Comparison of ENCODE assay signal across 23 cellular contexts in the genomic region with DNA sequence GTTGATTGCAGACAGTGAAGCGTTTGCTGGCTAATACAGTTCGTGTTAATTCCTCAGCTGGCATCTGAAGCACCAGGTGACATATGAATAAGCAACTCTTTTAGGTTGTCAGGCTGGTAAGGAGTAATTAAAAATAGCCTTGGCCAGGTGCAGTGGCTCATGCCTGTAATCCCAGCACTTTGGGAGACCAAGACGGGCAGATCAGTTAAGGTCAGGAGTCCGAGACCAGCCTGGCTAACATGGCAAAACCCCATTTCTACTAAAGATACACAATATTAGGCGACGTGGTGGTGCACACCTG.
"Had no signal": no experiment of that assay in that cellular context is flagged by ENCODE, and none has a peak within 500 bp of the region (broad histone marks: within the 10 kb centered on the region; RNA-seq: fewer than 3 reads in every experiment).

No MANE protein-coding gene starts in this region.

- H3K27ac ChIP-seq: lower lobe of right lung, neutrophil, parathyroid adenoma, tibial artery, uterus had no signal

- H3K36me3 Mint-ChIP-seq: activated naive CD8-positive, alpha-beta T cell; immature natural killer cell; naive thymus-derived CD4-positive, alpha-beta T cell had no signal

- H3K9me3 ChIP-seq: lower lobe of right lung, neutrophil, tibial artery, uterus had no signal

- H3K4me3 ChIP-seq: lower lobe of right lung, tibial artery, uterus had no signal

- H3K9me3 Mint-ChIP-seq: activated CD4-positive, alpha-beta T cell treated with anti-CD3 and anti-CD28 coated beads, Interleukin-2, amount 10 ng/mL, durations not matched to agents 24 days and 14 days; immature natural killer cell; naive thymus-derived CD4-positive, alpha-beta T cell; T-helper 2 cell treated with Interferon-gamma antibody and Interleukin-4, amounts not matched to agents 5 μg/mL and 100 μg/mL, for 36 hours had no signal

- H3K36me3 ChIP-seq: lower lobe of right lung, neutrophil, tibial artery, uterus had no signal

- H3K4me3 Mint-ChIP-seq: activated CD4-positive, alpha-beta T cell treated with anti-CD3 and anti-CD28 coated beads, Interleukin-2, amount 10 ng/mL, durations not matched to agents 24 days and 14 days; activated CD8-positive, alpha-beta T cell treated with anti-CD3 and anti-CD28 coated beads, Interleukin-2, amount 10 ng/mL, durations not matched to agents 7 days and 5 days; activated naive CD8-positive, alpha-beta T cell; immature natural killer cell; naive thymus-derived CD4-positive, alpha-beta T cell; T-helper 2 cell treated with Interferon-gamma antibody and Interleukin-4, amounts not matched to agents 5 μg/mL and 100 μg/mL, for 36 hours had no signal

- H3K27me3 ChIP-seq: dorsolateral prefrontal cortex, uterus had no signal

- DNase-seq: activated CD4-positive, alpha-beta T cell treated with anti-CD3 and anti-CD28 coated beads, Interleukin-2, amount 10 ng/mL, durations not matched to agents 24 days and 14 days; activated CD4-positive, CD25-positive, alpha-beta regulatory T cell; activated CD8-positive, alpha-beta memory T cell treated with anti-CD3 and anti-CD28 coated beads, Interleukin-2, amount 50 U/mL, for 4 hours; activated CD8-positive, alpha-beta T cell treated with anti-CD3 and anti-CD28 coated beads, Interleukin-2, amount 10 ng/mL, durations not matched to agents 7 days and 5 days; activated gamma-delta T cell; activated T-cell treated with anti-CD3 and anti-CD28 coated beads, Interleukin-2, amount 50 U/mL, for 48 hours; amygdala; foreskin fibroblast; head of caudate nucleus; immature natural killer cell; left cardiac atrium; lower lobe of right lung; naive thymus-derived CD4-positive, alpha-beta T cell; stimulated activated CD4-positive, alpha-beta T cell treated with anti-CD3 and anti-CD28 coated beads, Interleukin-15, amount 100 ng/mL, for 24 hours; stimulated activated CD4-positive, alpha-beta T cell treated with anti-CD3 and anti-CD28 coated beads, Interleukin-4, amount 100 ng/mL, for 1 hour; stimulated activated naive CD4-positive, alpha-beta T cell; tibial artery; uterus had no signal

- H3K4me1 Mint-ChIP-seq: activated CD4-positive, alpha-beta T cell treated with anti-CD3 and anti-CD28 coated beads, Interleukin-2, amount 10 ng/mL, durations not matched to agents 24 days and 14 days; immature natural killer cell; naive thymus-derived CD4-positive, alpha-beta T cell had no signal

- ATAC-seq: activated CD8-positive, alpha-beta T cell treated with anti-CD3 and anti-CD28 coated beads, Interleukin-2, amount 10 ng/mL, durations not matched to agents 7 days and 5 days; left cardiac atrium; naive thymus-derived CD4-positive, alpha-beta T cell had no signal

- H3K9ac ChIP-seq: parathyroid adenoma had no signal

- H2AFZ ChIP-seq: parathyroid adenoma had no signal

- H3K4me1 ChIP-seq: lower lobe of right lung, parathyroid adenoma, tibial artery, uterus had no signal

- H3K79me2 ChIP-seq: parathyroid adenoma had no signal

- H3K27ac Mint-ChIP-seq: activated CD4-positive, alpha-beta T cell treated with anti-CD3 and anti-CD28 coated beads, Interleukin-2, amount 10 ng/mL, durations not matched to agents 24 days and 14 days; activated CD8-positive, alpha-beta T cell treated with anti-CD3 and anti-CD28 coated beads, Interleukin-2, amount 10 ng/mL, durations not matched to agents 7 days and 5 days; activated naive CD8-positive, alpha-beta T cell; immature natural killer cell; naive thymus-derived CD4-positive, alpha-beta T cell; T-helper 2 cell treated with Interferon-gamma antibody and Interleukin-4, amounts not matched to agents 5 μg/mL and 100 μg/mL, for 36 hours had no signal
